In genomic region chr22:27810566-27810965, GRCh38 we compare ENCODE assay signal across 9 cellular contexts. TPM values are rescaled to one million over a fixed set of nuclear protein-coding genes. Genes with fewer than 3 reads are reported as not detected.
DNase-seq lines count a peak whose midpoint lies in the region; ATAC-seq, FAIRE-seq and TF ChIP-seq lines count a peak whose summit lies in the region.
"Had no signal": no experiment of that assay in that cellular context is flagged by ENCODE, and none has a peak within 500 bp of the region (broad histone marks: within the 10 kb centered on the region; RNA-seq: fewer than 3 reads in every experiment).

No MANE protein-coding gene starts in this region.

- H3K27ac ChIP-seq in PC-3 (ENCODE audit: low read length) (no peak overlapping the region), pancreas (no peak overlapping the region)

- H3K27me3 ChIP-seq in PC-3 (ENCODE audit: low read length) (no peaks in the 10 kb centered on the region), pancreas (no peaks in the 10 kb centered on the region)

- WGBS in pancreas, 2 donors: 43 to 48% methylated on average over 15 to 16 of the region's 16 CpGs

- H3F3A ChIP-seq in PC-3 (ENCODE audit: low read length, unreplicated experiment): no peaks in the 10 kb centered on the region

- no peak overlapping the region for H3K4me3 ChIP-seq in PC-3 (ENCODE audit: low read length)
- no peak overlapping the region for H3K4me3 ChIP-seq in pancreas

- no peak overlapping the region for H3K9ac ChIP-seq in PC-3 (ENCODE audit: low read length)

- H3K9me2 ChIP-seq in PC-3 (replicated peaks; ENCODE audit: low read length): no peaks in the 10 kb centered on the region

- H3K4me1 ChIP-seq in PC-3 (ENCODE audit: insufficient read depth, low read length) (no peaks in the 10 kb centered on the region; the same call in 1 of the 2 replicates), pancreas (no peaks in the 10 kb centered on the region)

- CTCF ChIA-PET in PC-3 (lab: Charles Lee): no interaction called here

- DNase-seq in EH (ENCODE audit: low read depth): peak; percentile 56
- peak; percentile 7 for DNase-seq in PC-3
- DNase-seq in Right ventricle myocardium superior: peak; percentile 77
- peak in 4 of 6 donors; percentile 35 to 65 (median 41) for DNase-seq in pancreas
- no peak for DNase-seq in CD1c-positive myeloid dendritic cell (ENCODE audit: extremely low spot score)
- DNase-seq in activated naive CD4-positive, alpha-beta T cell treated with anti-CD3 and anti-CD28 coated beads, Interleukin-2, amount 50 U/mL, for 16 hours: no peak
- DNase-seq in stimulated activated CD4-positive, alpha-beta T cell treated with anti-CD3 and anti-CD28 coated beads, Interleukin-1b, Interleukin-23, amount 100 ng/mL, for 48 hours: no peak
- DNase-seq: NCI-H2227 treated with DMSO at 0.1 percent for 48 hours had no signal

- no peak overlapping the region for H2AFZ ChIP-seq in PC-3 (ENCODE audit: low read length)

- H3K79me2 ChIP-seq in PC-3 (ENCODE audit: low read length): no peaks in the 10 kb centered on the region

- BruUV-seq in PC-3 (replicated peaks; lab: Mats Ljungman, UMichigan): no TSS peak

- H3K9me3 ChIP-seq in PC-3 (ENCODE audit: low read length) (no peaks in the 10 kb centered on the region), pancreas (no peaks in the 10 kb centered on the region)

- H3K36me3 ChIP-seq in PC-3 (ENCODE audit: low read depth, low read length) (no peaks in the 10 kb centered on the region), pancreas (no peaks in the 10 kb centered on the region)

- H3K4me2 ChIP-seq in PC-3 (ENCODE audit: low read length): no peak overlapping the region

- no peak for ATAC-seq in PC-3
- ATAC-seq in Right ventricle myocardium superior (ENCODE audit: poor library complexity): peak; percentile 82
- ATAC-seq in pancreas: peak; percentile 58 to 85 (median 80)
- ATAC-seq in HG03139 (IDR thresholded peaks at IDR 0.05; ENCODE audit: unreplicated experiment): no peak

- POLR2A ChIA-PET in PC-3 (lab: Charles Lee; ENCODE audit: unreplicated experiment): no interaction called here

- TF ChIP-seq CTCF in PC-3 (conservative IDR thresholded peaks at IDR 0.05; ENCODE audit: low read depth, low read length): no peak
- TF ChIP-seq CTCF in pancreas (IDR thresholded peaks at IDR 0.05): no peak

- intact Hi-C loops in PC-3 (cut with micrococcal nuclease) (no loop called here), Right ventricle myocardium superior (cut with DNase I) (no loop called here), pancreas (cut with DNase I) (no loop called here)

- FAIRE-seq in pancreas (lab: Jason Lieb, UNC): no peak

- H4K20me1 ChIP-seq in PC-3 (ENCODE audit: low read length): no peaks in the 10 kb centered on the region

RNA-seq across cellular contexts. Expression of gene MN1, which starts 9.0 kb away (rescaled TPM):
- total RNA-seq in PC-3 (2014; rRNA removed) (2.7 and 3.1 TPM in 2 replicates), Right ventricle myocardium superior (6.3 TPM), pancreas (1 to 10 TPM in 3 of 6 donors, under 1 TPM in 3; 0.54 to 2.6 (median 0.85) TPM)
- 1 to 10 TPM in 1 of 2 donors, under 1 TPM in 1; 0.72 to 1.2 TPM for polyA plus RNA-seq in pancreas

Comparison
In these comparisons a context has a peak if more than half of its experiments do, and no peak if none do; other contexts are left out.
1. DNase-seq: peak in EH (single experiment), PC-3 (single experiment), Right ventricle myocardium superior (single experiment) and pancreas (4 of 6); none in CD1c-positive myeloid dendritic cell (single experiment), activated naive CD4-positive, alpha-beta T cell treated with anti-CD3 and anti-CD28 coated beads, Interleukin-2, amount 50 U/mL, for 16 hours (single experiment) and stimulated activated CD4-positive, alpha-beta T cell treated with anti-CD3 and anti-CD28 coated beads, Interleukin-1b, Interleukin-23, amount 100 ng/mL, for 48 hours (single experiment).
2. ATAC-seq: peak in Right ventricle myocardium superior (single experiment) and pancreas (4 of 4); none in PC-3 (single experiment) and HG03139 (single experiment).